ENCODE assay signal across 1 cellular context in genomic region chr20:33820362-33820761, GRCh38.
TF ChIP-seq lines count a peak whose summit lies in the region.

No MANE protein-coding gene starts in this region.

TF ChIP-seq in GM12878, 131 proteins besides CTCF, POLR2A, EP300 and RAD21:
- no peak for TF ChIP-seq MLLT1 (IDR thresholded peaks at IDR 0.05)
